Comparison of ENCODE assay signal across 1 cellular context in genomic region chr9:5510360-5510931, GRCh38.
TF ChIP-seq lines count a peak whose summit lies in the region.

PDCD1LG2 (plus strand) TSS chr9:5510531; CDS start chr9:5522547, 12,016 bp downstream.

TF ChIP-seq in GM12878, 131 proteins besides CTCF, POLR2A, EP300 and RAD21 (continued from another document and continues in another):
- TF ChIP-seq CHD2 (IDR thresholded peaks at IDR 0.05; ENCODE audit: borderline replicate concordance, low read depth, low read length) (peak; percentile 74), HDAC6 (IDR thresholded peaks at IDR 0.05; ENCODE audit: unreplicated experiment) (no peak), MLLT1 (IDR thresholded peaks at IDR 0.05) (peak; percentile 81), FOXK2 (IDR thresholded peaks at IDR 0.05) (no peak), ATF7 (IDR thresholded peaks at IDR 0.05; ENCODE audit: low read depth) (peak; percentile 90), BRCA1 (IDR thresholded peaks at IDR 0.05; ENCODE audit: low read depth, low read length) (no peak), RELA (IDR thresholded peaks at IDR 0.05; ENCODE audit: borderline replicate concordance, partially characterized antibody) (no peak), TARDBP (IDR thresholded peaks at IDR 0.05; ENCODE audit: borderline replicate concordance) (no peak), NR2C2 (IDR thresholded peaks at IDR 0.05; ENCODE audit: borderline replicate concordance, control insufficient read depth, insufficient read length, low read depth) (no peak), USF1 (IDR thresholded peaks at IDR 0.05; ENCODE audit: borderline replicate concordance, extremely low read length, insufficient read depth, low read depth, low read length) (no peak), TAF1 (IDR thresholded peaks at IDR 0.05; ENCODE audit: borderline replicate concordance, low read depth, low read length) (no peak), ASH2L (IDR thresholded peaks at IDR 0.05; ENCODE audit: borderline replicate concordance, low read depth) (peak; percentile 87; the same call in 1 of the 2 replicates), HDAC2 (IDR thresholded peaks at IDR 0.05) (no peak), SMAD1 (IDR thresholded peaks at IDR 0.05; ENCODE audit: low read depth, partially characterized antibody) (peak; percentile 64), CBX3 (IDR thresholded peaks at IDR 0.05; ENCODE audit: borderline replicate concordance, low read depth) (no peak), ZNF207 (IDR thresholded peaks at IDR 0.05; ENCODE audit: borderline replicate concordance) (peak; percentile 50; the same call in 1 of the 2 replicates), TCF12 (IDR thresholded peaks at IDR 0.05; ENCODE audit: low read depth, low read length) (0 out of 2 replicates have a peak, but pooled peaks have one; percentile 39), RBBP5 (conservative IDR thresholded peaks at IDR 0.05) (no peak), PKNOX1 (IDR thresholded peaks at IDR 0.05) (no peak), ZBTB40 (IDR thresholded peaks at IDR 0.05; ENCODE audit: borderline replicate concordance) (no peak; the same call in 1 of the 2 replicates), IRF4 (IDR thresholded peaks at IDR 0.05; ENCODE audit: low read depth, low read length) (peak; percentile 99), ZNF217 (IDR thresholded peaks at IDR 0.05) (no peak; the same call in 1 of the 2 replicates), RELB (IDR thresholded peaks at IDR 0.05; ENCODE audit: low read depth) (peak; percentile 90), WRNIP1 (IDR thresholded peaks at IDR 0.05; ENCODE audit: borderline replicate concordance, low read depth, low read length) (0 out of 2 replicates have a peak, but pooled peaks have one; percentile 66), NFXL1 (IDR thresholded peaks at IDR 0.05; ENCODE audit: borderline replicate concordance) (no peak), POU2F2 (IDR thresholded peaks at IDR 0.05; ENCODE audit: borderline replicate concordance, low read depth, low read length) (no peak), JUNB (IDR thresholded peaks at IDR 0.05) (peak; percentile 97), CEBPB (IDR thresholded peaks at IDR 0.05; ENCODE audit: borderline replicate concordance in 1 of 2, low read depth in 2 of 2, low read length in 2 of 2) (no peak), CBX5 (IDR thresholded peaks at IDR 0.05; ENCODE audit: low read depth) (no peak), RCOR1 (conservative IDR thresholded peaks at IDR 0.05; ENCODE audit: low read depth, low read length) (no peak), ZZZ3 (IDR thresholded peaks at IDR 0.05; ENCODE audit: control insufficient read depth, insufficient read length, low read depth) (no peak), IKZF2 (IDR thresholded peaks at IDR 0.05) (peak; percentile 98), PML (IDR thresholded peaks at IDR 0.05; ENCODE audit: low read length) (no peak), SPI1 (IDR thresholded peaks at IDR 0.05; ENCODE audit: borderline replicate concordance, insufficient read depth, low read depth, low read length) (peak; percentile 96), BACH1 (IDR thresholded peaks at IDR 0.05; ENCODE audit: borderline replicate concordance) (peak; percentile 83; the same call in 1 of the 2 replicates), YBX1 (IDR thresholded peaks at IDR 0.05) (no peak)
- TF ChIP-seq, protein P1, sequence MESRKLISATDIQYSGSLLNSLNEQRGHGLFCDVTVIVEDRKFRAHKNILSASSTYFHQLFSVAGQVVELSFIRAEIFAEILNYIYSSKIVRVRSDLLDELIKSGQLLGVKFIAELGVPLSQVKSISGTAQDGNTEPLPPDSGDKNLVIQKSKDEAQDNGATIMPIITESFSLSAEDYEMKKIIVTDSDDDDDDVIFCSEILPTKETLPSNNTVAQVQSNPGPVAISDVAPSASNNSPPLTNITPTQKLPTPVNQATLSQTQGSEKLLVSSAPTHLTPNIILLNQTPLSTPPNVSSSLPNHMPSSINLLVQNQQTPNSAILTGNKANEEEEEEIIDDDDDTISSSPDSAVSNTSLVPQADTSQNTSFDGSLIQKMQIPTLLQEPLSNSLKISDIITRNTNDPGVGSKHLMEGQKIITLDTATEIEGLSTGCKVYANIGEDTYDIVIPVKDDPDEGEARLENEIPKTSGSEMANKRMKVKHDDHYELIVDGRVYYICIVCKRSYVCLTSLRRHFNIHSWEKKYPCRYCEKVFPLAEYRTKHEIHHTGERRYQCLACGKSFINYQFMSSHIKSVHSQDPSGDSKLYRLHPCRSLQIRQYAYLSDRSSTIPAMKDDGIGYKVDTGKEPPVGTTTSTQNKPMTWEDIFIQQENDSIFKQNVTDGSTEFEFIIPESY (IDR thresholded peaks at IDR 0.05): no peak
- TF ChIP-seq, protein P2, sequence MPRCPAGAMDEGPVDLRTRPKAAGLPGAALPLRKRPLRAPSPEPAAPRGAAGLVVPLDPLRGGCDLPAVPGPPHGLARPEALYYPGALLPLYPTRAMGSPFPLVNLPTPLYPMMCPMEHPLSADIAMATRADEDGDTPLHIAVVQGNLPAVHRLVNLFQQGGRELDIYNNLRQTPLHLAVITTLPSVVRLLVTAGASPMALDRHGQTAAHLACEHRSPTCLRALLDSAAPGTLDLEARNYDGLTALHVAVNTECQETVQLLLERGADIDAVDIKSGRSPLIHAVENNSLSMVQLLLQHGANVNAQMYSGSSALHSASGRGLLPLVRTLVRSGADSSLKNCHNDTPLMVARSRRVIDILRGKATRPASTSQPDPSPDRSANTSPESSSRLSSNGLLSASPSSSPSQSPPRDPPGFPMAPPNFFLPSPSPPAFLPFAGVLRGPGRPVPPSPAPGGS (IDR thresholded peaks at IDR 0.05; ENCODE audit: borderline replicate concordance, insufficient read depth, low read depth, low read length, poor library complexity, severe bottlenecking): no peak
- TF ChIP-seq, protein P3, sequence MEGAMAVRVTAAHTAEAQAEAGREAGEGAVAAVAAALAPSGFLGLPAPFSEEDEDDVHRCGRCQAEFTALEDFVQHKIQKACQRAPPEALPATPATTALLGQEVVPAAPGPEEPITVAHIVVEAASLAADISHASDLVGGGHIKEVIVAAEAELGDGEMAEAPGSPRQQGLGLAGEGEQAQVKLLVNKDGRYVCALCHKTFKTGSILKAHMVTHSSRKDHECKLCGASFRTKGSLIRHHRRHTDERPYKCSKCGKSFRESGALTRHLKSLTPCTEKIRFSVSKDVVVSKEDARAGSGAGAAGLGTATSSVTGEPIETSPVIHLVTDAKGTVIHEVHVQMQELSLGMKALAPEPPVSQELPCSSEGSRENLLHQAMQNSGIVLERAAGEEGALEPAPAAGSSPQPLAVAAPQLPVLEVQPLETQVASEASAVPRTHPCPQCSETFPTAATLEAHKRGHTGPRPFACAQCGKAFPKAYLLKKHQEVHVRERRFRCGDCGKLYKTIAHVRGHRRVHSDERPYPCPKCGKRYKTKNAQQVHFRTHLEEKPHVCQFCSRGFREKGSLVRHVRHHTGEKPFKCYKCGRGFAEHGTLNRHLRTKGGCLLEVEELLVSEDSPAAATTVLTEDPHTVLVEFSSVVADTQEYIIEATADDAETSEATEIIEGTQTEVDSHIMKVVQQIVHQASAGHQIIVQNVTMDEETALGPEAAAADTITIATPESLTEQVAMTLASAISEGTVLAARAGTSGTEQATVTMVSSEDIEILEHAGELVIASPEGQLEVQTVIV (IDR thresholded peaks at IDR 0.05; ENCODE audit: borderline replicate concordance, partially characterized antibody): no peak
- TF ChIP-seq, protein P4, sequence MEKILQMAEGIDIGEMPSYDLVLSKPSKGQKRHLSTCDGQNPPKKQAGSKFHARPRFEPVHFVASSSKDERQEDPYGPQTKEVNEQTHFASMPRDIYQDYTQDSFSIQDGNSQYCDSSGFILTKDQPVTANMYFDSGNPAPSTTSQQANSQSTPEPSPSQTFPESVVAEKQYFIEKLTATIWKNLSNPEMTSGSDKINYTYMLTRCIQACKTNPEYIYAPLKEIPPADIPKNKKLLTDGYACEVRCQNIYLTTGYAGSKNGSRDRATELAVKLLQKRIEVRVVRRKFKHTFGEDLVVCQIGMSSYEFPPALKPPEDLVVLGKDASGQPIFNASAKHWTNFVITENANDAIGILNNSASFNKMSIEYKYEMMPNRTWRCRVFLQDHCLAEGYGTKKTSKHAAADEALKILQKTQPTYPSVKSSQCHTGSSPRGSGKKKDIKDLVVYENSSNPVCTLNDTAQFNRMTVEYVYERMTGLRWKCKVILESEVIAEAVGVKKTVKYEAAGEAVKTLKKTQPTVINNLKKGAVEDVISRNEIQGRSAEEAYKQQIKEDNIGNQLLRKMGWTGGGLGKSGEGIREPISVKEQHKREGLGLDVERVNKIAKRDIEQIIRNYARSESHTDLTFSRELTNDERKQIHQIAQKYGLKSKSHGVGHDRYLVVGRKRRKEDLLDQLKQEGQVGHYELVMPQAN (conservative IDR thresholded peaks at IDR 0.05): peak; percentile 47; the same call in 1 of the 2 replicates
- TF ChIP-seq, protein P5, sequence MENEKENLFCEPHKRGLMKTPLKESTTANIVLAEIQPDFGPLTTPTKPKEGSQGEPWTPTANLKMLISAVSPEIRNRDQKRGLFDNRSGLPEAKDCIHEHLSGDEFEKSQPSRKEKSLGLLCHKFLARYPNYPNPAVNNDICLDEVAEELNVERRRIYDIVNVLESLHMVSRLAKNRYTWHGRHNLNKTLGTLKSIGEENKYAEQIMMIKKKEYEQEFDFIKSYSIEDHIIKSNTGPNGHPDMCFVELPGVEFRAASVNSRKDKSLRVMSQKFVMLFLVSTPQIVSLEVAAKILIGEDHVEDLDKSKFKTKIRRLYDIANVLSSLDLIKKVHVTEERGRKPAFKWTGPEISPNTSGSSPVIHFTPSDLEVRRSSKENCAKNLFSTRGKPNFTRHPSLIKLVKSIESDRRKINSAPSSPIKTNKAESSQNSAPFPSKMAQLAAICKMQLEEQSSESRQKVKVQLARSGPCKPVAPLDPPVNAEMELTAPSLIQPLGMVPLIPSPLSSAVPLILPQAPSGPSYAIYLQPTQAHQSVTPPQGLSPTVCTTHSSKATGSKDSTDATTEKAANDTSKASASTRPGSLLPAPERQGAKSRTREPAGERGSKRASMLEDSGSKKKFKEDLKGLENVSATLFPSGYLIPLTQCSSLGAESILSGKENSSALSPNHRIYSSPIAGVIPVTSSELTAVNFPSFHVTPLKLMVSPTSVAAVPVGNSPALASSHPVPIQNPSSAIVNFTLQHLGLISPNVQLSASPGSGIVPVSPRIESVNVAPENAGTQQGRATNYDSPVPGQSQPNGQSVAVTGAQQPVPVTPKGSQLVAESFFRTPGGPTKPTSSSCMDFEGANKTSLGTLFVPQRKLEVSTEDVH (IDR thresholded peaks at IDR 0.05; ENCODE audit: low read depth, partially characterized antibody): no peak
